ENCODE assay signal across 17 cellular contexts in genomic region chr2:11074246-11074820, GRCh38.
DNase-seq lines count a peak whose midpoint lies in the region; ATAC-seq and TF ChIP-seq lines count a peak whose summit lies in the region.
"Had no signal": no experiment of that assay in that cellular context is flagged by ENCODE, and none has a peak within 500 bp of the region (broad histone marks: within the 10 kb centered on the region; RNA-seq: fewer than 3 reads in every experiment).

No MANE protein-coding gene starts in this region.

- H3K4me3 ChIP-seq in IMR-90 (ENCODE audit: insufficient read depth, low read depth, low read length) (no peak overlapping the region), fibroblast of lung (replicated peaks in 1 of 4; ENCODE audit: control extremely low read depth in 1 of 4, insufficient read depth in 1 of 4, low read depth in 3 of 4, low read length in 4 of 4) (no peak overlapping the region)

- dilution Hi-C loops in IMR-90 (cut with HindIII; ENCODE audit: low sequenced_read_pairs, unreplicated experiment) = no loop called here

- H3K9me3 ChIP-seq in IMR-90 (ENCODE audit: control insufficient read depth, insufficient read depth, low read length) (no peaks in the 10 kb centered on the region), fibroblast of lung (ENCODE audit: control insufficient read depth, insufficient read depth, low read depth, low read length) (no peaks in the 10 kb centered on the region)

- DNase-seq in activated CD8-positive, alpha-beta T cell treated with anti-CD3 and anti-CD28 coated beads, Interleukin-2, amount 10 ng/mL, durations not matched to agents 7 days and 5 days = peak; percentile 17
- no peak for DNase-seq in activated CD8-positive, alpha-beta T cell treated with anti-CD3 and anti-CD28 coated beads for 36 hours
- no peak for DNase-seq in IMR-90
- no peak for DNase-seq in fibroblast of lung (ENCODE audit: low read depth in 2 of 2)
- peak; percentile 72 for DNase-seq in osteocyte (ENCODE audit: extremely low spot score, unreplicated experiment)
- DNase-seq in GM20000 (ENCODE audit: low spot score) = no peak
- no peak for DNase-seq in GF-D8 (lab: John Stamatoyannopoulos, UW)
- DNase-seq: ACHN; Calu3; CD4-positive, alpha-beta T cell; DMS79 treated with DMSO at 0.1 percent for 48 hours; GDM1; KG1; NCI-H1048; NCI-H446; NCI-H82 had no signal

- H4K91ac ChIP-seq in IMR-90 (ENCODE audit: insufficient read depth, low read depth, low read length) = peak overlapping the region; percentile 97

- TF ChIP-seq POLR2A in IMR-90 (IDR thresholded peaks at IDR 0.05; ENCODE audit: low read depth, low read length) = no peak

- H2BK120ac ChIP-seq in IMR-90 (ENCODE audit: low read depth, low read length) = peak overlapping the region; percentile 98

- POLR2A ChIA-PET in activated CD8-positive, alpha-beta T cell treated with anti-CD3 and anti-CD28 coated beads, Interleukin-2, amount 10 ng/mL, durations not matched to agents 7 days and 5 days (lab: Charles Lee) = no interaction called here
- POLR2A ChIA-PET in activated CD8-positive, alpha-beta T cell treated with anti-CD3 and anti-CD28 coated beads for 36 hours (lab: Charles Lee) = no interaction called here
- POLR2A ChIA-PET in IMR-90 (lab: Charles Lee; ENCODE audit: unreplicated experiment) = interaction anchor here (0.6 kb wide), 1 partner anchor 291 kb away, joined by 3 read pairs; no protein-coding TSS in a partner anchor

- H2AK5ac ChIP-seq in IMR-90 (ENCODE audit: low read depth, low read length) = peak overlapping the region; percentile 98

- peaks cover 10% of the 10 kb centered on the region for H3K27me3 Mint-ChIP-seq in activated CD8-positive, alpha-beta T cell treated with anti-CD3 and anti-CD28 coated beads, Interleukin-2, amount 10 ng/mL, durations not matched to agents 7 days and 5 days (ENCODE audit: low read depth)
- peaks cover 26% of the 10 kb centered on the region for H3K27me3 Mint-ChIP-seq in activated CD8-positive, alpha-beta T cell treated with anti-CD3 and anti-CD28 coated beads for 36 hours
- peaks cover 3% of the 10 kb centered on the region for H3K27me3 Mint-ChIP-seq in osteocyte (ENCODE audit: unreplicated experiment)
- H3K27me3 Mint-ChIP-seq: CD4-positive, alpha-beta T cell had no signal

- peaks cover 18% of the 10 kb centered on the region for H3K9me1 ChIP-seq in IMR-90 (ENCODE audit: insufficient read depth, low read length)

- H3K79me2 ChIP-seq in fibroblast of lung (ENCODE audit: control insufficient read depth, insufficient read depth, low read length) = no peaks in the 10 kb centered on the region

- peak overlapping the region; percentile 93 for H3K18ac ChIP-seq in IMR-90 (ENCODE audit: low read depth, low read length)

- H2AFZ ChIP-seq in IMR-90 (replicated peaks; ENCODE audit: low read length, poor library complexity) = peak overlapping the region; percentile 91
- H2AFZ ChIP-seq in fibroblast of lung (ENCODE audit: low read length) = peak overlapping the region; percentile 90

- no peaks in the 10 kb centered on the region for H3K36me3 Mint-ChIP-seq in activated CD8-positive, alpha-beta T cell treated with anti-CD3 and anti-CD28 coated beads, Interleukin-2, amount 10 ng/mL, durations not matched to agents 7 days and 5 days (ENCODE audit: low read depth)
- no peaks in the 10 kb centered on the region for H3K36me3 Mint-ChIP-seq in activated CD8-positive, alpha-beta T cell treated with anti-CD3 and anti-CD28 coated beads for 36 hours (ENCODE audit: low read depth)
- H3K36me3 Mint-ChIP-seq in osteocyte (ENCODE audit: unreplicated experiment) = no peaks in the 10 kb centered on the region

- H2BK20ac ChIP-seq in IMR-90 (ENCODE audit: low read depth, low read length) = peak overlapping the region; percentile 93

- TF ChIP-seq RAD21 in IMR-90 (IDR thresholded peaks at IDR 0.05; ENCODE audit: low read length) = no peak

- H4K20me1 ChIP-seq in IMR-90 (ENCODE audit: insufficient read depth, low read length) (no peaks in the 10 kb centered on the region), fibroblast of lung (ENCODE audit: control insufficient read depth, extremely low read depth, insufficient read depth, low read length) (no peaks in the 10 kb centered on the region)

- intact Hi-C loops in activated CD8-positive, alpha-beta T cell treated with anti-CD3 and anti-CD28 coated beads for 36 hours (cut with micrococcal nuclease) = no loop called here
- intact Hi-C loops in IMR-90 (cut with micrococcal nuclease) = no loop called here

- H3K4me2 ChIP-seq in IMR-90 (ENCODE audit: low read depth, low read length) = no peak overlapping the region
- no peak overlapping the region for H3K4me2 ChIP-seq in fibroblast of lung (ENCODE audit: extremely low read depth, insufficient read depth, low read length)

- no peak overlapping the region for H3K27ac Mint-ChIP-seq in activated CD8-positive, alpha-beta T cell treated with anti-CD3 and anti-CD28 coated beads, Interleukin-2, amount 10 ng/mL, durations not matched to agents 7 days and 5 days
- no peak overlapping the region for H3K27ac Mint-ChIP-seq in activated CD8-positive, alpha-beta T cell treated with anti-CD3 and anti-CD28 coated beads for 36 hours
- H3K27ac Mint-ChIP-seq in osteocyte (ENCODE audit: unreplicated experiment) = no peak overlapping the region
- H3K27ac Mint-ChIP-seq: B cell; CD4-positive, alpha-beta T cell had no signal

- peaks cover 12% of the 10 kb centered on the region for H3K4me1 ChIP-seq in IMR-90 (ENCODE audit: control insufficient read depth, insufficient read depth, low read length)
- no peaks in the 10 kb centered on the region for H3K4me1 ChIP-seq in fibroblast of lung (ENCODE audit: control insufficient read depth, extremely low read depth, insufficient read depth, low read length)

- peak overlapping the region; percentile 89; the same call in 1 of the 2 replicates for H3K23ac ChIP-seq in IMR-90 (ENCODE audit: low read depth, low read length)

- H3K4ac ChIP-seq in IMR-90 (ENCODE audit: low read depth, low read length) = peak overlapping the region; percentile 97

- peak overlapping the region; percentile 95 to 99 for H4K8ac ChIP-seq in IMR-90 (ENCODE audit: low read depth in 2 of 2, low read length in 2 of 2)

- CTCF ChIA-PET in activated CD8-positive, alpha-beta T cell treated with anti-CD3 and anti-CD28 coated beads, Interleukin-2, amount 10 ng/mL, durations not matched to agents 7 days and 5 days (lab: Charles Lee) = no interaction called here
- CTCF ChIA-PET in activated CD8-positive, alpha-beta T cell treated with anti-CD3 and anti-CD28 coated beads for 36 hours (lab: Charles Lee) = no interaction called here
- CTCF ChIA-PET in IMR-90 (lab: Yijun Ruan, JAX) = interaction anchor here (1.0 to 1.6 kb wide), 3 partner anchors 13 to 55 kb away, joined by 3 to 4 read pairs (median 3); no protein-coding TSS in a partner anchor

- H3K27ac ChIP-seq in IMR-90 (ENCODE audit: insufficient read depth, low read length) = peak overlapping the region; percentile 82
- H3K27ac ChIP-seq in fibroblast of lung (ENCODE audit: insufficient read depth, low read length) = peak overlapping the region; percentile 59

- H2BK5ac ChIP-seq in IMR-90 (ENCODE audit: low read depth, low read length, poor library complexity, severe bottlenecking) = peak overlapping the region; percentile 83

- H3K4me3 Mint-ChIP-seq in activated CD8-positive, alpha-beta T cell treated with anti-CD3 and anti-CD28 coated beads, Interleukin-2, amount 10 ng/mL, durations not matched to agents 7 days and 5 days = no peak overlapping the region
- H3K4me3 Mint-ChIP-seq in activated CD8-positive, alpha-beta T cell treated with anti-CD3 and anti-CD28 coated beads for 36 hours = no peak overlapping the region
- no peak overlapping the region for H3K4me3 Mint-ChIP-seq in osteocyte (ENCODE audit: unreplicated experiment)
- H3K4me3 Mint-ChIP-seq: B cell; CD4-positive, alpha-beta T cell had no signal

- H3K56ac ChIP-seq in IMR-90 (ENCODE audit: extremely low read depth, insufficient read depth, low read length) = peak overlapping the region; percentile 81

- H3K36me3 ChIP-seq in IMR-90 (ENCODE audit: control insufficient read depth, insufficient read depth, low read length) (no peaks in the 10 kb centered on the region), fibroblast of lung (ENCODE audit: control insufficient read depth, insufficient read depth, low read length) (no peaks in the 10 kb centered on the region)

- peak overlapping the region; percentile 97 for H2AK9ac ChIP-seq in IMR-90 (replicated peaks; ENCODE audit: low read depth, low read length, poor library complexity)

- BruUV-seq in IMR-90 (replicated peaks; lab: Mats Ljungman, UMichigan) = no TSS peak

- no peak for TF ChIP-seq CTCF in activated CD8-positive, alpha-beta T cell treated with anti-CD3 and anti-CD28 coated beads for 36 hours (IDR thresholded peaks at IDR 0.05)
- TF ChIP-seq CTCF in IMR-90 (conservative IDR thresholded peaks at IDR 0.05; ENCODE audit: low read depth, low read length) (no peak), fibroblast of lung (conservative IDR thresholded peaks at IDR 0.05 in 1 of 2, IDR thresholded peaks at IDR 0.05 in 1 of 2; ENCODE audit: low read depth in 1 of 2, low read length in 2 of 2) (no peak), osteocyte (IDR thresholded peaks at IDR 0.05) (no peak), GM20000 (IDR thresholded peaks at IDR 0.05; ENCODE audit: extremely low read depth, missing control alignments) (no peak)

- in situ Hi-C loops in IMR-90 (cut with MboI; ENCODE audit: low sequenced_read_pairs) = no loop called here

- H2BK15ac ChIP-seq in IMR-90 (ENCODE audit: low read depth, low read length) = peak overlapping the region; percentile 80

- ATAC-seq in activated CD8-positive, alpha-beta T cell treated with anti-CD3 and anti-CD28 coated beads, Interleukin-2, amount 10 ng/mL, durations not matched to agents 7 days and 5 days = no peak
- ATAC-seq in activated CD8-positive, alpha-beta T cell treated with anti-CD3 and anti-CD28 coated beads for 36 hours = no peak
- ATAC-seq in IMR-90 (ENCODE audit: low read depth) = peak; percentile 4; the same call in 1 of the 2 replicates

- H3K79me1 ChIP-seq in IMR-90 (ENCODE audit: low read depth in 1 of 2, low read length in 2 of 2) = no peaks in the 10 kb centered on the region

- H4K5ac ChIP-seq in IMR-90 (ENCODE audit: low read depth, low read length) = peak overlapping the region; percentile 93

- no peaks in the 10 kb centered on the region for H3K27me3 ChIP-seq in IMR-90 (ENCODE audit: control insufficient read depth, insufficient read depth, low read length)
- no peaks in the 10 kb centered on the region for H3K27me3 ChIP-seq in fibroblast of lung (ENCODE audit: control insufficient read depth, insufficient read depth, low read length)

- no peaks in the 10 kb centered on the region for H3K4me1 Mint-ChIP-seq in activated CD8-positive, alpha-beta T cell treated with anti-CD3 and anti-CD28 coated beads, Interleukin-2, amount 10 ng/mL, durations not matched to agents 7 days and 5 days (ENCODE audit: low read depth)
- H3K4me1 Mint-ChIP-seq in activated CD8-positive, alpha-beta T cell treated with anti-CD3 and anti-CD28 coated beads for 36 hours (ENCODE audit: low read depth) = no peaks in the 10 kb centered on the region
- no peaks in the 10 kb centered on the region for H3K4me1 Mint-ChIP-seq in osteocyte (ENCODE audit: unreplicated experiment)
- H3K4me1 Mint-ChIP-seq: B cell had no signal

- H3K14ac ChIP-seq in IMR-90 (replicated peaks; ENCODE audit: low read depth, low read length) = peak overlapping the region; percentile 92

- H3K9ac ChIP-seq in IMR-90 (ENCODE audit: low read depth, low read length) = no peak overlapping the region
- H3K9ac ChIP-seq in fibroblast of lung (ENCODE audit: insufficient read depth, low read length) = no peak overlapping the region

- 93% methylated on average over 7 of the region's 13 CpGs; no CpG with 5 or more reads in 1 of the 2 experiments for WGBS in IMR-90 (ENCODE audit: extremely low coverage in 2 of 2, insufficient read length in 1 of 2), 2 experiments

- H3K9me3 Mint-ChIP-seq in activated CD8-positive, alpha-beta T cell treated with anti-CD3 and anti-CD28 coated beads, Interleukin-2, amount 10 ng/mL, durations not matched to agents 7 days and 5 days (ENCODE audit: insufficient read depth) = no peaks in the 10 kb centered on the region
- H3K9me3 Mint-ChIP-seq in activated CD8-positive, alpha-beta T cell treated with anti-CD3 and anti-CD28 coated beads for 36 hours = no peaks in the 10 kb centered on the region
- H3K9me3 Mint-ChIP-seq in osteocyte (ENCODE audit: unreplicated experiment) = no peaks in the 10 kb centered on the region

Comparison
In these comparisons a context has a peak if more than half of its experiments do, and no peak if none do; other contexts are left out.
1. DNase-seq: peak in activated CD8-positive, alpha-beta T cell treated with anti-CD3 and anti-CD28 coated beads, Interleukin-2, amount 10 ng/mL, durations not matched to agents 7 days and 5 days (single experiment) and osteocyte (single experiment); none in activated CD8-positive, alpha-beta T cell treated with anti-CD3 and anti-CD28 coated beads for 36 hours (single experiment), IMR-90 (single experiment), fibroblast of lung (0 of 2), GM20000 (single experiment) and GF-D8 (single experiment).